Comparison of ENCODE assay signal across 8 cellular contexts in the genomic region with DNA sequence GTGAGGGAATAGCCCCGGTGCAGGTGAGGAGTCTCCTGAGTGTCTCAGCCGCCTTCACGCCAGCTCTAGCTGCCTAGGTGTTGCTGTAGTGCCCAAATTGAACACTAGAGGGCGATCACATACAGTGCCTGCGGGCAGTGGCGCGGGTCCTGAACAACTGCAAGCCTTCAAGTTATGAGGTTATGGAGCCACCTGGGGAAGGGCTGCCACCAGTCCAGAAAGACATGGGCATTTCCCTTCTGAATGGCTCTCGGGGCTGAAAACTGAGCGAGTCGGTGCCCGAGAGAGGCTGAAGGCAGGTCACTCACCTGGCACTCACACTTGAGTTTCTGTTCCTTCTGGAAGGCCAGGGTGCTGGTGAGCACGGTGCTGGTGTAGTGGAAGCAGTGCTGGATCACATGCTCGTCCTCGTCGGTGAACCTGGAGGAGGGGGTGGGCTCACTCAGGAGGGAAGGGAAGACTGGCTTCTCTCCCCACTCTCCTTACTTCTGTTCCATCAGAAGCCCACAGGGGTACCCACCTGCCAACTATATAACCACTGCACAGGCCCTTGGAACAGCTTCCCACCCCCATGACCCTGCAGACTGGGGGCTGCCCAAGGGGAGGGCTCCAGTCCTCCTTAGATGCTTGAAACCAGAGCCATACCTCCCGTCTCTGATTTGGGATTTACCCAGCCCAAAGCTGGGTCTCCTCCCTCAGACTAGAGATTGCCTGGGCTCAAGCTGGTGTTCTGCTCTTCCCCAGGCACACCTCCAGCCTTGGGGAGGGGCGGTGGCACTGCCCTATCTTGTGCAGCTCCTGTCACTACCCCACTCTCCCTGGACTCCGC.
A peak's percentile ranks its signal among the peaks of the same experiment; 100 is the strongest.
DNase-seq lines count a peak whose midpoint lies in the region; ATAC-seq and TF ChIP-seq lines count a peak whose summit lies in the region.

No MANE protein-coding gene starts in this region.

- H3K27me3 ChIP-seq in mammary epithelial cell (ENCODE audit: insufficient read depth, low read length) (peaks cover 11% of the 10 kb centered on the region), kidney epithelial cell (ENCODE audit: control insufficient read depth, insufficient read depth, low read length) (peaks cover 79% of the 10 kb centered on the region)

- BruUV-seq in mammary epithelial cell (replicated peaks; lab: Mats Ljungman, UMichigan), result no TSS peak

- no peaks in the 10 kb centered on the region for H3K9me3 ChIP-seq in mammary epithelial cell (replicated peaks; ENCODE audit: insufficient read depth, low read length)

- DNase-seq in AML-193 (lab: John Stamatoyannopoulos, UW) (peak; percentile 25 to 68), NCI-H2107 treated with DMSO at 0.1 percent for 48 hours (lab: John Stamatoyannopoulos, UW; ENCODE audit: unreplicated experiment) (peak; percentile 45), WTC11 (ENCODE audit: low spot score) (peak; percentile 77), mammary epithelial cell (peak; percentile 53), kidney epithelial cell (ENCODE audit: low read depth) (peak; percentile 16)
- peak; percentile 44 to 47 for DNase-seq in stimulated activated CD4-positive, alpha-beta T cell treated with anti-CD3 and anti-CD28 coated beads, Interleukin-4, amount 100 ng/mL, for 4 hours

- TF ChIP-seq CTCF in WTC11 (IDR thresholded peaks at IDR 0.05) (peak; percentile 97), mammary epithelial cell (conservative IDR thresholded peaks at IDR 0.05 in 1 of 2, IDR thresholded peaks at IDR 0.05 in 1 of 2; ENCODE audit: extremely low read depth in 1 of 2, insufficient read depth in 1 of 2, low read depth in 1 of 2, low read length in 2 of 2) (peak; percentile 80 to 83), kidney epithelial cell (IDR thresholded peaks at IDR 0.05; ENCODE audit: insufficient read depth, low read length, poor library complexity, severe bottlenecking) (peak; percentile 88)

- no peaks in the 10 kb centered on the region for H3K9me3 Mint-ChIP-seq in WTC11

- in situ Hi-C loops in mammary epithelial cell (cut with MboI; ENCODE audit: low sequenced_read_pairs in 2 of 2), result no loop called here

- 30% methylated on average over 14 of the region's 18 CpGs for WGBS in mammary epithelial cell (ENCODE audit: low coverage, missing lambda C conversion rate)

- intact Hi-C loops in mammary epithelial cell (cut with micrococcal nuclease), result loop anchor here (1.0 to 10.0 kb wide), 5 partner anchors 57 to 591 kb away; partner anchors contain the start of gene ATG16L2

- POLR2A ChIA-PET in WTC11 (lab: Charles Lee), result interaction anchor here (1.3 kb wide), 1 partner anchor 50 kb away, joined by 5 read pairs; no protein-coding TSS in a partner anchor

- no peak overlapping the region for H3K9ac ChIP-seq in mammary epithelial cell (ENCODE audit: insufficient read depth, low read length)

- no peaks in the 10 kb centered on the region for H3K36me3 Mint-ChIP-seq in WTC11

- dilution Hi-C loops in mammary epithelial cell (cut with HindIII; ENCODE audit: low sequenced_read_pairs), result loop anchor here (5.0 kb wide), 1 partner anchor 71 kb away; no protein-coding TSS in a partner anchor

- peak overlapping the region; percentile 78 for H3K4me3 Mint-ChIP-seq in WTC11

- no peaks in the 10 kb centered on the region for H3K79me2 ChIP-seq in mammary epithelial cell (ENCODE audit: insufficient read depth, low read length)

- peaks cover 22% of the 10 kb centered on the region for H3K4me1 Mint-ChIP-seq in WTC11

- ATAC-seq in GM21381 (IDR thresholded peaks at IDR 0.05; ENCODE audit: unreplicated experiment) (peak; percentile 57), WTC11 (peak; percentile 50), GM19328 (IDR thresholded peaks at IDR 0.05; ENCODE audit: unreplicated experiment) (no peak)

- H3K4me3 ChIP-seq in mammary epithelial cell (replicated peaks in 1 of 3; ENCODE audit: insufficient read depth in 1 of 3, low read depth in 2 of 3, low read length in 3 of 3) (no peak overlapping the region), kidney epithelial cell (ENCODE audit: low read depth, low read length) (no peak overlapping the region)

- no peak overlapping the region for H3K4me2 ChIP-seq in mammary epithelial cell (ENCODE audit: insufficient read depth, low read depth, low read length)

- H3K27ac Mint-ChIP-seq in WTC11, result no peak overlapping the region

- peaks cover 92% of the 10 kb centered on the region for H3K27me3 Mint-ChIP-seq in WTC11 (ENCODE audit: low read depth)

- H3K36me3 ChIP-seq in mammary epithelial cell (ENCODE audit: insufficient read depth, low read length) (no peaks in the 10 kb centered on the region), kidney epithelial cell (ENCODE audit: control insufficient read depth, insufficient read depth, low read length) (no peaks in the 10 kb centered on the region)

- no peak overlapping the region for H3K27ac ChIP-seq in mammary epithelial cell (ENCODE audit: insufficient read depth, low read depth, low read length)

- H2AFZ ChIP-seq in mammary epithelial cell (ENCODE audit: low read depth, low read length), result no peak overlapping the region

- peaks cover 8% of the 10 kb centered on the region for H3K4me1 ChIP-seq in mammary epithelial cell (ENCODE audit: insufficient read depth, low read length)

- CTCF ChIA-PET in WTC11 (lab: Charles Lee) (interaction anchor here (0.6 to 13.3 kb wide), 20 partner anchors 9 to 614 kb away, joined by 3 to 461 read pairs (median 6); partner anchors contain the start of gene PDE2A), mammary epithelial cell (lab: Charles Lee; ENCODE audit: low non-redundant PET) (interaction anchor here (0.6 kb wide), 2 partner anchors 76 to 95 kb away, joined by 3 read pairs; no protein-coding TSS in a partner anchor)

- no peaks in the 10 kb centered on the region for H4K20me1 ChIP-seq in mammary epithelial cell (ENCODE audit: insufficient read depth, low read length)

TF ChIP-seq in WTC11, 78 proteins besides CTCF, POLR2A, EP300 and RAD21:
- TF ChIP-seq ZNF423 (CRISPR knock-in tag; IDR thresholded peaks at IDR 0.05) (no peak), FOXK1 (CRISPR knock-in tag; IDR thresholded peaks at IDR 0.05) (peak; percentile 49; the same call in 1 of the 2 replicates)

Comparison
In these comparisons a context has a peak if more than half of its experiments do, and no peak if none do; other contexts are left out.
1. DNase-seq: peak in every context shown above with its lines; median percentile 77 in WTC11; 53 in mammary epithelial cell; 46 in AML-193; 46 in stimulated activated CD4-positive, alpha-beta T cell treated with anti-CD3 and anti-CD28 coated beads, Interleukin-4, amount 100 ng/mL, for 4 hours; 45 in NCI-H2107 treated with DMSO at 0.1 percent for 48 hours; 16 in kidney epithelial cell.